Comparison of ENCODE assay signal across 19 cellular contexts in the genomic region with DNA sequence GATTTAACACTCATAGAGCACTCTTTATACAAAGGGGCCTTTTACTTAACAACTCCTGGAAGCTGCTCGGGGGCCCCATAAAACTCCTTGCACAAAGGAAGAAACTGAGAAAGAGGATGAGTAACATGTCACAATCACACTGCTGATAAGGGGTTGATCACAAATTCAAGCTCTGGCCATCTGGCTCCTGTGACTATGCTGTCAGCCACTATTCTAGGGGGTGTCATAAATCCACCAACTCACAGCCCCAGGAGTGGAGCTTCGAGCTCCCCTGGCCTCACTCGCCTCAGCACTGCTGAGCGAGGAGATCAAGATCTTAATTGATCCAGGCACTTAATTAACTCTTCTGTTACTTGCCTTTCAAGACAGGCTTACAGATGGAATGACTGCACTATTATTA.
DNase-seq lines count a peak whose midpoint lies in the region; ATAC-seq and TF ChIP-seq lines count a peak whose summit lies in the region.
"Had no signal": no experiment of that assay in that cellular context is flagged by ENCODE, and none has a peak within 500 bp of the region (broad histone marks: within the 10 kb centered on the region; RNA-seq: fewer than 3 reads in every experiment).

No MANE protein-coding gene starts in this region.

- no peak overlapping the region for H2AFZ ChIP-seq in neural progenitor cell (replicated peaks)
- H2AFZ ChIP-seq in MM.1S (ENCODE audit: low read length) = no peak overlapping the region

- H3K4me2 ChIP-seq in neural progenitor cell (peak overlapping the region; percentile 29), MM.1S (ENCODE audit: low read depth, low read length) (no peak overlapping the region)
- H3K4me2 ChIP-seq: BLaER1 treated with 17β-estradiol and CSF1 and Interleukin-3, amounts not matched to agents 10 nM and 100 nM had no signal

- peaks cover 3% of the 10 kb centered on the region for H3K4me1 Mint-ChIP-seq in neural progenitor cell
- H3K4me1 Mint-ChIP-seq in activated CD4-positive, alpha-beta T cell treated with anti-CD3 and anti-CD28 coated beads, Interleukin-2, amount 10 ng/mL, durations not matched to agents 24 days and 14 days = no peaks in the 10 kb centered on the region
- H3K4me1 Mint-ChIP-seq: CD8-positive, alpha-beta memory T cell had no signal

- H3K9ac ChIP-seq in neural progenitor cell = no peak overlapping the region
- no peak overlapping the region for H3K9ac ChIP-seq in MM.1S (ENCODE audit: low read length)
- H3K9ac ChIP-seq: BLaER1 treated with 17β-estradiol and CSF1 and Interleukin-3, amounts not matched to agents 10 nM and 100 nM had no signal

- H3K4me1 ChIP-seq in neural progenitor cell = peaks cover 7% of the 10 kb centered on the region
- H3K4me1 ChIP-seq in MM.1S (ENCODE audit: low read length) = no peaks in the 10 kb centered on the region
- H3K4me1 ChIP-seq: BLaER1 treated with 17β-estradiol and CSF1 and Interleukin-3, amounts not matched to agents 10 nM and 100 nM; Peyer's patch had no signal

- H3F3A ChIP-seq in neural progenitor cell (ENCODE audit: low read depth) (no peaks in the 10 kb centered on the region), MM.1S (ENCODE audit: insufficient read depth, low read length) (no peaks in the 10 kb centered on the region)

- H3K9me3 Mint-ChIP-seq in neural progenitor cell = no peaks in the 10 kb centered on the region
- H3K9me3 Mint-ChIP-seq in activated CD4-positive, alpha-beta T cell treated with anti-CD3 and anti-CD28 coated beads, Interleukin-2, amount 10 ng/mL, durations not matched to agents 24 days and 14 days = no peaks in the 10 kb centered on the region

- H3K4me3 ChIP-seq in fibroblast of villous mesenchyme (ENCODE audit: low read depth, low read length) (no peak overlapping the region), neural progenitor cell (no peak overlapping the region), MM.1S (ENCODE audit: low read length) (no peak overlapping the region)
- H3K4me3 ChIP-seq: BLaER1 treated with 17β-estradiol and CSF1 and Interleukin-3, amounts not matched to agents 10 nM and 100 nM; Peyer's patch; SK-N-MC had no signal

- intact Hi-C loops in activated CD4-positive, alpha-beta T cell treated with anti-CD3 and anti-CD28 coated beads, Interleukin-2, amount 10 ng/mL, durations not matched to agents 24 days and 14 days (cut with micrococcal nuclease) = no loop called here

- H3K36me3 ChIP-seq in neural progenitor cell (no peaks in the 10 kb centered on the region), MM.1S (replicated peaks; ENCODE audit: insufficient read depth, low read length) (no peaks in the 10 kb centered on the region)
- H3K36me3 ChIP-seq: BLaER1 treated with 17β-estradiol and CSF1 and Interleukin-3, amounts not matched to agents 10 nM and 100 nM; Peyer's patch had no signal

- no peaks in the 10 kb centered on the region for H3K9me2 ChIP-seq in MM.1S (replicated peaks; ENCODE audit: insufficient read depth, low read length)

- H3K27me3 ChIP-seq in neural progenitor cell (no peaks in the 10 kb centered on the region), MM.1S (replicated peaks; ENCODE audit: insufficient read depth, low read length) (no peaks in the 10 kb centered on the region)
- H3K27me3 ChIP-seq: BLaER1 treated with 17β-estradiol and CSF1 and Interleukin-3, amounts not matched to agents 10 nM and 100 nM; Peyer's patch had no signal

- ATAC-seq in HG03045 (IDR thresholded peaks at IDR 0.05; ENCODE audit: unreplicated experiment) = no peak
- ATAC-seq: HepG2, Right ventricle myocardium inferior had no signal

- no peak overlapping the region for H3K27ac Mint-ChIP-seq in neural progenitor cell
- H3K27ac Mint-ChIP-seq in activated CD4-positive, alpha-beta T cell treated with anti-CD3 and anti-CD28 coated beads, Interleukin-2, amount 10 ng/mL, durations not matched to agents 24 days and 14 days = no peak overlapping the region
- H3K27ac Mint-ChIP-seq: CD8-positive, alpha-beta memory T cell had no signal

- H3K9me3 ChIP-seq in neural progenitor cell (ENCODE audit: low read depth) (no peaks in the 10 kb centered on the region), MM.1S (replicated peaks; ENCODE audit: insufficient read depth, low read length) (no peaks in the 10 kb centered on the region; the same call in 1 of the 2 replicates)
- H3K9me3 ChIP-seq: BLaER1 treated with 17β-estradiol and CSF1 and Interleukin-3, amounts not matched to agents 10 nM and 100 nM; Peyer's patch had no signal

- H3K36me3 Mint-ChIP-seq in neural progenitor cell = no peaks in the 10 kb centered on the region
- H3K36me3 Mint-ChIP-seq in activated CD4-positive, alpha-beta T cell treated with anti-CD3 and anti-CD28 coated beads, Interleukin-2, amount 10 ng/mL, durations not matched to agents 24 days and 14 days (ENCODE audit: low read depth) = no peaks in the 10 kb centered on the region
- H3K36me3 Mint-ChIP-seq: CD8-positive, alpha-beta memory T cell had no signal

- H3K27ac ChIP-seq in neural progenitor cell (no peak overlapping the region), MM.1S (ENCODE audit: low read length) (no peak overlapping the region)
- H3K27ac ChIP-seq: BLaER1 treated with 17β-estradiol and CSF1 and Interleukin-3, amounts not matched to agents 10 nM and 100 nM; Peyer's patch; SK-N-MC had no signal

- no peak overlapping the region for H3K4me3 Mint-ChIP-seq in neural progenitor cell
- no peak overlapping the region for H3K4me3 Mint-ChIP-seq in activated CD4-positive, alpha-beta T cell treated with anti-CD3 and anti-CD28 coated beads, Interleukin-2, amount 10 ng/mL, durations not matched to agents 24 days and 14 days
- H3K4me3 Mint-ChIP-seq: CD8-positive, alpha-beta memory T cell had no signal

- TF ChIP-seq CTCF in fibroblast of villous mesenchyme (IDR thresholded peaks at IDR 0.05; ENCODE audit: insufficient read depth, low read depth, low read length) (no peak), neural progenitor cell (IDR thresholded peaks at IDR 0.05) (no peak), MM.1S (IDR thresholded peaks at IDR 0.05; ENCODE audit: low read length) (no peak)

- H3K79me2 ChIP-seq in neural progenitor cell (ENCODE audit: low read depth) (no peaks in the 10 kb centered on the region), MM.1S (ENCODE audit: low read length) (no peaks in the 10 kb centered on the region)

- no peaks in the 10 kb centered on the region for H4K20me1 ChIP-seq in neural progenitor cell (ENCODE audit: low read depth)
- H4K20me1 ChIP-seq in MM.1S (ENCODE audit: insufficient read depth, low read length) = no peaks in the 10 kb centered on the region
- H4K20me1 ChIP-seq: BLaER1 treated with 17β-estradiol and CSF1 and Interleukin-3, amounts not matched to agents 10 nM and 100 nM had no signal

- DNase-seq in SK-N-DZ (ENCODE audit: low spot score) (peak; percentile 95), fibroblast of villous mesenchyme (ENCODE audit: low read depth) (peak; percentile 18), neural progenitor cell (ENCODE audit: low spot score) (peak; percentile 43), SW 1271 (lab: John Stamatoyannopoulos, UW) (no peak), MM.1S (no peak)
- DNase-seq in activated CD4-positive, alpha-beta T cell treated with anti-CD3 and anti-CD28 coated beads, Interleukin-2, amount 10 ng/mL, durations not matched to agents 24 days and 14 days = no peak
- DNase-seq: CD8-positive, alpha-beta memory T cell; DMS79; KBM-7; NCI-H1436; NCI-H1930; NCI-H69; NK-92 treated with Interleukin-12 subunit alpha and Interleukin-12 subunit beta, amount 100 ng/mL, for 24 hours; Peyer's patch had no signal

- H3K27me3 Mint-ChIP-seq in neural progenitor cell (ENCODE audit: insufficient read depth, low read depth) = no peaks in the 10 kb centered on the region
- H3K27me3 Mint-ChIP-seq in activated CD4-positive, alpha-beta T cell treated with anti-CD3 and anti-CD28 coated beads, Interleukin-2, amount 10 ng/mL, durations not matched to agents 24 days and 14 days = no peaks in the 10 kb centered on the region
- H3K27me3 Mint-ChIP-seq: CD8-positive, alpha-beta memory T cell had no signal

Comparison
In these comparisons a context has a peak if more than half of its experiments do, and no peak if none do; other contexts are left out.
1. DNase-seq: peak in SK-N-DZ (single experiment), fibroblast of villous mesenchyme (single experiment) and neural progenitor cell (single experiment); none in SW 1271 (0 of 2), activated CD4-positive, alpha-beta T cell treated with anti-CD3 and anti-CD28 coated beads, Interleukin-2, amount 10 ng/mL, durations not matched to agents 24 days and 14 days (single experiment) and MM.1S (single experiment).